In the genomic region with DNA sequence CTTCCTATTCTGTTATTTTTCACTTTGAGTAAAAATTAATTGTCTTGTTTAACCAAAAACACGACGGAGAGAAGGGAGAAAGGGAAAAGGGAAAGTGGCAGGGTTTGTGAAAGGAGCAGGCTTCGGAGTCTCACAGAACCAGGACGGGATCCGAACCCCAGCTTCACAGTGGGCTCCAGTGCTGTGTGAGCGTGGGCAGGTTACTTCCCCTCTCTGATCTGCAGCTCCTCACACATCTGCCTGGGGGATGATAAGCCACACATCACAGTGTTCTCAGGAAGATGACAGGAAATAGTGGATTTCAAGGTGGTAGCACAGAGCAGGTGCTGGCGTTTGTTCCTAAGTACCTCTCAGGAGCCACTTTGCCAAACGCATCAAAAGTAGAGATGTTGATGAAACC, we compare ENCODE assay signal across 26 cellular contexts.
"Had no signal": no experiment of that assay in that cellular context is flagged by ENCODE, and none has a peak within 500 bp of the region (broad histone marks: within the 10 kb centered on the region; RNA-seq: fewer than 3 reads in every experiment).

No MANE protein-coding gene starts in this region.

- H3K9me3 Mint-ChIP-seq: activated CD4-positive, alpha-beta memory T cell treated with anti-CD3 and anti-CD28 coated beads for 36 hours; activated naive CD4-positive, alpha-beta T cell treated with anti-CD3 and anti-CD28 coated beads for 36 hours; activated naive CD8-positive, alpha-beta T cell treated with anti-CD3 and anti-CD28 coated beads, Interleukin-2, amount 10 ng/mL, durations not matched to agents 7 days and 5 days; activated T-cell treated with anti-CD3 and anti-CD28 coated beads, Interleukin-2, amount 50 U/mL, for 72 hours; central memory CD8-positive, alpha-beta T cell; effector memory CD8-positive, alpha-beta T cell; immature natural killer cell; mesothelial cell of epicardium; naive thymus-derived CD8-positive, alpha-beta T cell had no signal

- H3K9me3 ChIP-seq: breast epithelium, left ventricle myocardium inferior, ovary, transverse colon, uterus had no signal

- H3K4me1 Mint-ChIP-seq: activated naive CD8-positive, alpha-beta T cell treated with anti-CD3 and anti-CD28 coated beads, Interleukin-2, amount 10 ng/mL, durations not matched to agents 7 days and 5 days; central memory CD8-positive, alpha-beta T cell; immature natural killer cell; mesothelial cell of epicardium; naive thymus-derived CD8-positive, alpha-beta T cell; stimulated activated memory B cell treated with anti-CD40 and anti-IgM and Interleukin-4, amounts not matched to agents 10 μg/mL and 1 μg/mL and 100 μg/mL, for 72 hours had no signal

- H3K4me3 ChIP-seq: breast epithelium, esophagus muscularis mucosa, hepatocyte, left ventricle myocardium inferior, ovary, skin epidermis, stomach, transverse colon, uterus had no signal

- H3K27ac ChIP-seq: breast epithelium, esophagus muscularis mucosa, hepatocyte, left ventricle myocardium inferior, ovary, skin epidermis, stomach, transverse colon, uterus had no signal

- H3K27me3 ChIP-seq: ovary, uterus had no signal

- DNase-seq: activated CD4-positive, alpha-beta memory T cell treated with anti-CD3 and anti-CD28 coated beads for 36 hours; activated CD4-positive, alpha-beta T cell treated with anti-CD3 and anti-CD28 coated beads for 48 hours; activated effector memory CD4-positive, alpha-beta T cell treated with Interleukin-2 at 50 U/mL for 16 hours; activated naive CD4-positive, alpha-beta T cell treated with anti-CD3 and anti-CD28 coated beads for 36 hours; activated naive CD8-positive, alpha-beta T cell treated with anti-CD3 and anti-CD28 coated beads, Interleukin-2, amount 10 ng/mL, durations not matched to agents 7 days and 5 days; activated T-cell treated with anti-CD3 and anti-CD28 coated beads, Interleukin-2, amount 50 U/mL, for 72 hours; amniotic stem cell; effector memory CD8-positive, alpha-beta T cell; glutamatergic neuron; immature natural killer cell; kidney glomerular epithelial cell; left ventricle myocardium inferior; naive thymus-derived CD8-positive, alpha-beta T cell; ovary; right cardiac atrium; stimulated activated CD4-positive, alpha-beta T cell treated with anti-CD3 and anti-CD28 coated beads, Interleukin-1b, Interleukin-23, amount 100 ng/mL, for 48 hours; stomach; transverse colon; uterus had no signal

- H3K36me3 ChIP-seq: breast epithelium, esophagus muscularis mucosa, left ventricle myocardium inferior, ovary, stomach, transverse colon, uterus had no signal

- ATAC-seq: activated T-cell treated with anti-CD3 and anti-CD28 coated beads, Interleukin-2, amount 50 U/mL, for 72 hours; effector memory CD8-positive, alpha-beta T cell; naive thymus-derived CD8-positive, alpha-beta T cell; right cardiac atrium; stimulated activated memory B cell treated with anti-CD40 and anti-IgM and Interleukin-4, amounts not matched to agents 10 μg/mL and 1 μg/mL and 100 μg/mL, for 72 hours had no signal

- H3K4me1 ChIP-seq: breast epithelium, esophagus muscularis mucosa, left ventricle myocardium inferior, stomach, transverse colon, uterus had no signal

- H3K27ac Mint-ChIP-seq: activated CD4-positive, alpha-beta memory T cell treated with anti-CD3 and anti-CD28 coated beads for 36 hours; activated naive CD4-positive, alpha-beta T cell treated with anti-CD3 and anti-CD28 coated beads for 36 hours; activated naive CD8-positive, alpha-beta T cell treated with anti-CD3 and anti-CD28 coated beads, Interleukin-2, amount 10 ng/mL, durations not matched to agents 7 days and 5 days; activated T-cell treated with anti-CD3 and anti-CD28 coated beads, Interleukin-2, amount 50 U/mL, for 72 hours; effector memory CD8-positive, alpha-beta T cell; immature natural killer cell; mesothelial cell of epicardium; stimulated activated memory B cell treated with anti-CD40 and anti-IgM and Interleukin-4, amounts not matched to agents 10 μg/mL and 1 μg/mL and 100 μg/mL, for 72 hours had no signal

- H3K4me3 Mint-ChIP-seq: activated CD4-positive, alpha-beta memory T cell treated with anti-CD3 and anti-CD28 coated beads for 36 hours; activated naive CD4-positive, alpha-beta T cell treated with anti-CD3 and anti-CD28 coated beads for 36 hours; activated naive CD8-positive, alpha-beta T cell treated with anti-CD3 and anti-CD28 coated beads, Interleukin-2, amount 10 ng/mL, durations not matched to agents 7 days and 5 days; activated T-cell treated with anti-CD3 and anti-CD28 coated beads, Interleukin-2, amount 50 U/mL, for 72 hours; central memory CD8-positive, alpha-beta T cell; effector memory CD8-positive, alpha-beta T cell; immature natural killer cell; mesothelial cell of epicardium; naive thymus-derived CD8-positive, alpha-beta T cell; stimulated activated memory B cell treated with anti-CD40 and anti-IgM and Interleukin-4, amounts not matched to agents 10 μg/mL and 1 μg/mL and 100 μg/mL, for 72 hours had no signal

- H3K4me2 ChIP-seq: hepatocyte had no signal

- H3K36me3 Mint-ChIP-seq: activated CD4-positive, alpha-beta memory T cell treated with anti-CD3 and anti-CD28 coated beads for 36 hours; activated naive CD8-positive, alpha-beta T cell treated with anti-CD3 and anti-CD28 coated beads, Interleukin-2, amount 10 ng/mL, durations not matched to agents 7 days and 5 days; immature natural killer cell; mesothelial cell of epicardium; naive thymus-derived CD8-positive, alpha-beta T cell; stimulated activated memory B cell treated with anti-CD40 and anti-IgM and Interleukin-4, amounts not matched to agents 10 μg/mL and 1 μg/mL and 100 μg/mL, for 72 hours had no signal
